34 cellular contexts compared by ENCODE assay signal in the genomic region with DNA sequence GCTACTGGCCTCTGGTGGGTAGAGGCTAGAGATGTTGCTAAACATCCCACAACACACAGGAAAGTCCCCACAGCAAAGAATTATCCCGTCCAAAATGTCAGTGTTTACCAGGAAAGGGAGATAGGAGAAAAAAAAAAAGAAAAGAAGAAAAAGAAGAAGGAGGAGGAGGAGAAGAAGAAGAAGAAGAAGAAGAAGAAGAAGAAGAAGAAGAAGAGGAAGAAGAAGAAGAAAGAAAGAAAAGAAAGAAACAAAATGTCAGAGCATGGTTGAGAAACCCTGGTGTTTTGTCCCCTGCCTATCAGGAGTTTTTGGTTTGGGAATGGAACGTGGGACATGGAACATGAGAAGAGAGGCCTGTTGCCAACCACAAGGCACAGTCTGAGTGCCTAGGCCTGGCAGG. TPM values are rescaled to one million over a fixed set of nuclear protein-coding genes. Genes with fewer than 3 reads are reported as not detected.
"Had no signal": no experiment of that assay in that cellular context is flagged by ENCODE, and none has a peak within 500 bp of the region (broad histone marks: within the 10 kb centered on the region; RNA-seq: fewer than 3 reads in every experiment).

No MANE protein-coding gene starts in this region.

- H3K27ac ChIP-seq: gastrocnemius medialis, hepatocyte, upper lobe of right lung, WERI-Rb-1 had no signal

- H3K27me3 ChIP-seq: breast epithelium, gastrocnemius medialis, hepatocyte, upper lobe of right lung had no signal

- H3K9me3 Mint-ChIP-seq: activated CD4-positive, alpha-beta memory T cell treated with anti-CD3 and anti-CD28 coated beads for 36 hours; activated CD4-positive, alpha-beta T cell treated with anti-CD3 and anti-CD28 coated beads, Interleukin-2, amount 10 ng/mL, durations not matched to agents 24 days and 14 days; activated naive CD4-positive, alpha-beta T cell treated with anti-CD3 and anti-CD28 coated beads, Interleukin-2, amount 50 U/mL, for 24 hours; activated naive CD8-positive, alpha-beta T cell treated with anti-CD3 and anti-CD28 coated beads, Interleukin-2, amount 50 U/mL, for 24 hours; activated T-cell treated with anti-CD3 and anti-CD28 coated beads, Interleukin-2, amount 50 U/mL, for 24 hours; activated T-helper 17 cell treated with anti-CD3 and anti-CD28 coated beads, Interleukin-2, amount 50 U/mL, for 72 hours; dendritic cell treated with granulocyte-macrophage colony-stimulating factor and Interleukin-4, amounts not matched to agents 40 ng/mL and 50 ng/mL, for 4 days; natural killer cell treated with Interleukin-12 subunit alpha and Interleukin-12 subunit beta and Interleukin-15 and Interleukin-18, amount 100 ng/mL, for 72 hours; stimulated activated effector memory CD8-positive, alpha-beta T cell treated with anti-CD3 and anti-CD28 coated beads, Interleukin-12 subunit alpha, Interleukin-12 subunit beta, amount 100 ng/mL, for 72 hours; stimulated activated naive CD8-positive, alpha-beta T cell treated with anti-CD3 and anti-CD28 coated beads, Interleukin-15, Interleukin-2, amounts not matched to agents 100 ng/mL and 50 ng/mL, for 24 hours had no signal

- DNase-seq: activated CD4-positive, alpha-beta memory T cell treated with anti-CD3 and anti-CD28 coated beads for 36 hours; activated CD4-positive, alpha-beta T cell treated with anti-CD3 and anti-CD28 coated beads, Interleukin-2, amount 10 ng/mL, durations not matched to agents 24 days and 14 days; activated CD4-positive, CD25-positive, alpha-beta regulatory T cell treated with anti-CD3 and anti-CD28 coated beads, Interleukin-2, amount 50 U/mL, for 72 hours; activated CD8-positive, alpha-beta memory T cell treated with anti-CD3 and anti-CD28 coated beads, Interleukin-2, amount 50 U/mL, for 4 hours; activated gamma-delta T cell treated with Interleukin-2 at 50 U/mL for 16 hours; activated naive CD8-positive, alpha-beta T cell treated with anti-CD3 and anti-CD28 coated beads, Interleukin-2, amount 50 U/mL, for 24 hours; activated T-cell treated with anti-CD3 and anti-CD28 coated beads, Interleukin-2, amount 50 U/mL, for 24 hours; amygdala; central memory CD4-positive, alpha-beta T cell; effector CD4-positive, alpha-beta T cell; gastrocnemius medialis; islet precursor cell; left cardiac atrium; midbrain; stimulated activated CD4-positive, alpha-beta T cell treated with anti-CD3 and anti-CD28 coated beads, Interleukin-4, amount 100 ng/mL, for 24 hours; T-helper 17 cell; T1000; upper lobe of right lung; WERI-Rb-1 had no signal

- ATAC-seq: activated naive CD8-positive, alpha-beta T cell treated with anti-CD3 and anti-CD28 coated beads, Interleukin-2, amount 50 U/mL, for 24 hours; activated T-helper 17 cell treated with anti-CD3 and anti-CD28 coated beads, Interleukin-2, amount 50 U/mL, for 72 hours; gastrocnemius medialis; left cardiac atrium; natural killer cell treated with Interleukin-12 subunit alpha and Interleukin-12 subunit beta and Interleukin-15 and Interleukin-18, amount 100 ng/mL, for 72 hours; right cardiac atrium; SK-N-SH treated with all-trans-retinoic acid at 6 μM for 48 hours; stimulated activated effector memory CD8-positive, alpha-beta T cell treated with anti-CD3 and anti-CD28 coated beads, Interleukin-12 subunit alpha, Interleukin-12 subunit beta, amount 100 ng/mL, for 72 hours; T-helper 17 cell; upper lobe of right lung had no signal

- H3K36me3 ChIP-seq: breast epithelium, gastrocnemius medialis, upper lobe of right lung, WERI-Rb-1 had no signal

- H3K9me3 ChIP-seq: breast epithelium, gastrocnemius medialis, upper lobe of right lung had no signal

- H3K4me3 Mint-ChIP-seq: activated CD4-positive, alpha-beta memory T cell treated with anti-CD3 and anti-CD28 coated beads for 36 hours; activated CD4-positive, alpha-beta T cell treated with anti-CD3 and anti-CD28 coated beads, Interleukin-2, amount 10 ng/mL, durations not matched to agents 24 days and 14 days; activated naive CD4-positive, alpha-beta T cell treated with anti-CD3 and anti-CD28 coated beads, Interleukin-2, amount 50 U/mL, for 24 hours; activated naive CD8-positive, alpha-beta T cell treated with anti-CD3 and anti-CD28 coated beads, Interleukin-2, amount 50 U/mL, for 24 hours; activated T-cell treated with anti-CD3 and anti-CD28 coated beads, Interleukin-2, amount 50 U/mL, for 24 hours; activated T-helper 17 cell treated with anti-CD3 and anti-CD28 coated beads, Interleukin-2, amount 50 U/mL, for 72 hours; dendritic cell treated with granulocyte-macrophage colony-stimulating factor and Interleukin-4, amounts not matched to agents 40 ng/mL and 50 ng/mL, for 4 days; natural killer cell treated with Interleukin-12 subunit alpha and Interleukin-12 subunit beta and Interleukin-15 and Interleukin-18, amount 100 ng/mL, for 72 hours; stimulated activated effector memory CD8-positive, alpha-beta T cell treated with anti-CD3 and anti-CD28 coated beads, Interleukin-12 subunit alpha, Interleukin-12 subunit beta, amount 100 ng/mL, for 72 hours; stimulated activated naive CD8-positive, alpha-beta T cell treated with anti-CD3 and anti-CD28 coated beads, Interleukin-15, Interleukin-2, amounts not matched to agents 100 ng/mL and 50 ng/mL, for 24 hours; T-helper 17 cell had no signal

- H3K27ac Mint-ChIP-seq: activated CD4-positive, alpha-beta memory T cell treated with anti-CD3 and anti-CD28 coated beads for 36 hours; activated CD4-positive, alpha-beta T cell treated with anti-CD3 and anti-CD28 coated beads, Interleukin-2, amount 10 ng/mL, durations not matched to agents 24 days and 14 days; activated naive CD4-positive, alpha-beta T cell treated with anti-CD3 and anti-CD28 coated beads, Interleukin-2, amount 50 U/mL, for 24 hours; activated naive CD8-positive, alpha-beta T cell treated with anti-CD3 and anti-CD28 coated beads, Interleukin-2, amount 50 U/mL, for 24 hours; activated T-cell treated with anti-CD3 and anti-CD28 coated beads, Interleukin-2, amount 50 U/mL, for 24 hours; activated T-helper 17 cell treated with anti-CD3 and anti-CD28 coated beads, Interleukin-2, amount 50 U/mL, for 72 hours; dendritic cell treated with granulocyte-macrophage colony-stimulating factor and Interleukin-4, amounts not matched to agents 40 ng/mL and 50 ng/mL, for 4 days; natural killer cell treated with Interleukin-12 subunit alpha and Interleukin-12 subunit beta and Interleukin-15 and Interleukin-18, amount 100 ng/mL, for 72 hours; stimulated activated effector memory CD8-positive, alpha-beta T cell treated with anti-CD3 and anti-CD28 coated beads, Interleukin-12 subunit alpha, Interleukin-12 subunit beta, amount 100 ng/mL, for 72 hours; stimulated activated naive CD8-positive, alpha-beta T cell treated with anti-CD3 and anti-CD28 coated beads, Interleukin-15, Interleukin-2, amounts not matched to agents 100 ng/mL and 50 ng/mL, for 24 hours; T-helper 17 cell had no signal

- H3K36me3 Mint-ChIP-seq: activated naive CD4-positive, alpha-beta T cell treated with anti-CD3 and anti-CD28 coated beads, Interleukin-2, amount 50 U/mL, for 24 hours; natural killer cell treated with Interleukin-12 subunit alpha and Interleukin-12 subunit beta and Interleukin-15 and Interleukin-18, amount 100 ng/mL, for 72 hours had no signal

- H3K27me3 Mint-ChIP-seq: activated CD4-positive, alpha-beta memory T cell treated with anti-CD3 and anti-CD28 coated beads for 36 hours; activated CD4-positive, alpha-beta T cell treated with anti-CD3 and anti-CD28 coated beads, Interleukin-2, amount 10 ng/mL, durations not matched to agents 24 days and 14 days; activated naive CD4-positive, alpha-beta T cell treated with anti-CD3 and anti-CD28 coated beads, Interleukin-2, amount 50 U/mL, for 24 hours; activated T-cell treated with anti-CD3 and anti-CD28 coated beads, Interleukin-2, amount 50 U/mL, for 24 hours; natural killer cell treated with Interleukin-12 subunit alpha and Interleukin-12 subunit beta and Interleukin-15 and Interleukin-18, amount 100 ng/mL, for 72 hours; stimulated activated naive CD8-positive, alpha-beta T cell treated with anti-CD3 and anti-CD28 coated beads, Interleukin-15, Interleukin-2, amounts not matched to agents 100 ng/mL and 50 ng/mL, for 24 hours had no signal

- H3K4me3 ChIP-seq: gastrocnemius medialis, hepatocyte, upper lobe of right lung had no signal

RNA-seq across cellular contexts. Expression of gene TMEM95, which starts 2.4 kb away (rescaled TPM):
- total RNA-seq: activated CD4-positive, alpha-beta memory T cell treated with anti-CD3 and anti-CD28 coated beads for 36 hours; activated CD4-positive, alpha-beta T cell treated with anti-CD3 and anti-CD28 coated beads, Interleukin-2, amount 10 ng/mL, durations not matched to agents 24 days and 14 days; activated CD8-positive, alpha-beta memory T cell treated with anti-CD3 and anti-CD28 coated beads for 36 hours; breast epithelium; gastrocnemius medialis; hepatocyte; left cardiac atrium; lower leg skin; natural killer cell treated with Interleukin-12 subunit alpha and Interleukin-12 subunit beta and Interleukin-15 and Interleukin-18, amount 100 ng/mL, for 72 hours; omental fat pad; pulmonary artery endothelial cell; right cardiac atrium; subcutaneous adipose tissue; T-helper 17 cell; upper lobe of right lung had no signal

RNA-seq across cellular contexts. Expression of gene ACAP1, which starts 21.1 kb away (rescaled TPM):
- total RNA-seq: hepatocyte had no signal
